In genomic region chr9:85744481-85744880, GRCh38 we compare ENCODE assay signal across 1 cellular context.
TF ChIP-seq lines count a peak whose summit lies in the region.

No MANE protein-coding gene starts in this region.

TF ChIP-seq in HCT116, 20 proteins besides CTCF, POLR2A, EP300 and RAD21 (continued from another document):
- TF ChIP-seq JUND (IDR thresholded peaks at IDR 0.05) (no peak), REST (IDR thresholded peaks at IDR 0.05; ENCODE audit: low read depth) (no peak), POLR2AphosphoS5 (IDR thresholded peaks at IDR 0.05; ENCODE audit: low read depth, low read length) (no peak), EZH2phosphoT487 (IDR thresholded peaks at IDR 0.05; ENCODE audit: borderline replicate concordance) (no peak), FOSL1 (IDR thresholded peaks at IDR 0.05; ENCODE audit: low read depth) (no peak), CEBPB (IDR thresholded peaks at IDR 0.05; ENCODE audit: low read depth) (no peak), SP1 (IDR thresholded peaks at IDR 0.05; ENCODE audit: low read depth) (no peak), ZNF274 (IDR thresholded peaks at IDR 0.05; ENCODE audit: low read depth, low read length) (no peak), MAX (IDR thresholded peaks at IDR 0.05) (no peak)
